ENCODE assay signal across 1 cellular context in the genomic region with DNA sequence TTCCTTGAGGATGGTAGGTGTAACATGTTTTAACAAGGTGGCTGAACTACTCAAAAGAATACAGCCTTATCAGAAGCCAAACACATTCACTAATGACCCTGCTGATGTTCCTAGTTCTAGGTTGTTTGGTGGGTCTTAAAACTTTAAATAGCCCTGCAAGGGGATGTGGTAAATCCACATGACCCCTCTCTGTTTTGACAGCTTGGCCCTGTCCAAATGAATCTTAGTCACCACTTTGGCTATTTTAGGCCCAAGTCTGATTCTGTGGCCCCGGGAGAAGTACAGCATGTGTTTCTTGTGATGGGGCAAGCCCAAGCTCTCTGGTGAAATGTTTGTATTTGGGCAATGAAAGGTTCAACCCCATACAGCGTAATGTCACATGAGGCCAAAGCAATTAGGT.
TF ChIP-seq lines count a peak whose summit lies in the region.

No MANE protein-coding gene starts in this region.

TF ChIP-seq in GM12878, 131 proteins besides CTCF, POLR2A, EP300 and RAD21 (continued from another document):
- TF ChIP-seq SKIL (IDR thresholded peaks at IDR 0.05; ENCODE audit: low read depth, poor library complexity, severe bottlenecking), result no peak
- no peak for TF ChIP-seq E4F1 (IDR thresholded peaks at IDR 0.05; ENCODE audit: borderline replicate concordance, partially characterized antibody)
TF ChIP-seq in GM12878: peak in this region for 3.
